Comparison of ENCODE assay signal across 16 cellular contexts in genomic region chr2:147782521-147782920, GRCh38.
DNase-seq lines count a peak whose midpoint lies in the region; ATAC-seq and TF ChIP-seq lines count a peak whose summit lies in the region.
"Had no signal": no experiment of that assay in that cellular context is flagged by ENCODE, and none has a peak within 500 bp of the region (broad histone marks: within the 10 kb centered on the region; RNA-seq: fewer than 3 reads in every experiment).

No MANE protein-coding gene starts in this region.

- no peak overlapping the region for H2AFZ ChIP-seq in HCT116 (ENCODE audit: low read depth, low read length, poor library complexity, severe bottlenecking)

- POLR2A ChIA-PET in HCT116 (lab: Charles Lee) = no interaction called here

- H3K36me3 ChIP-seq in HCT116 (ENCODE audit: control insufficient read depth in 1 of 2, insufficient read depth in 2 of 2, low read length in 2 of 2) = no peaks in the 10 kb centered on the region
- H3K36me3 ChIP-seq: pancreas, SJSA1 had no signal

- no peak overlapping the region for H3K4me3 Mint-ChIP-seq in activated T-helper 17 cell treated with anti-CD3 and anti-CD28 coated beads, Interleukin-2, amount 50 U/mL, for 72 hours
- H3K4me3 Mint-ChIP-seq: effector memory CD8-positive, alpha-beta T cell; stimulated activated naive B cell treated with anti-CD40 and anti-IgM and Interleukin-4, amounts not matched to agents 10 μg/mL and 1 μg/mL and 100 μg/mL, for 72 hours; WTC11 had no signal

- H3K4me1 Mint-ChIP-seq in activated T-helper 17 cell treated with anti-CD3 and anti-CD28 coated beads, Interleukin-2, amount 50 U/mL, for 72 hours = no peaks in the 10 kb centered on the region
- H3K4me1 Mint-ChIP-seq: stimulated activated naive B cell treated with anti-CD40 and anti-IgM and Interleukin-4, amounts not matched to agents 10 μg/mL and 1 μg/mL and 100 μg/mL, for 72 hours had no signal

- H3K9me3 Mint-ChIP-seq in activated T-helper 17 cell treated with anti-CD3 and anti-CD28 coated beads, Interleukin-2, amount 50 U/mL, for 72 hours = no peaks in the 10 kb centered on the region
- H3K9me3 Mint-ChIP-seq: effector memory CD8-positive, alpha-beta T cell; stimulated activated naive B cell treated with anti-CD40 and anti-IgM and Interleukin-4, amounts not matched to agents 10 μg/mL and 1 μg/mL and 100 μg/mL, for 72 hours; WTC11 had no signal

- no peaks in the 10 kb centered on the region for H3K27me3 ChIP-seq in HCT116 (ENCODE audit: insufficient read depth, low read length)
- H3K27me3 ChIP-seq: pancreas, SJSA1 had no signal

- TF ChIP-seq RAD21 in HCT116 (IDR thresholded peaks at IDR 0.05; ENCODE audit: low read depth) = no peak

- DNase-seq in AG08396 (ENCODE audit: low spot score) = peak; percentile 22
- no peak for DNase-seq in HCT116 (ENCODE audit: low read depth, low spot score)
- peak; percentile 5 for DNase-seq in glomerular visceral epithelial cell (ENCODE audit: extremely low spot score)
- DNase-seq in effector CD8-positive, alpha-beta T cell (lab: John Stamatoyannopoulos, UW) = no peak
- no peak for DNase-seq in Ammon's horn (ENCODE audit: low spot score)
- DNase-seq: effector memory CD8-positive, alpha-beta T cell; GF-D8; hypothalamus; pancreas; stimulated activated naive B cell treated with anti-CD40 and anti-IgM and Interleukin-4, amounts not matched to agents 10 μg/mL and 1 μg/mL and 100 μg/mL, for 72 hours had no signal

- H3K4me2 ChIP-seq in HCT116 (ENCODE audit: low read length) = no peak overlapping the region

- no peaks in the 10 kb centered on the region for H3K9me3 ChIP-seq in HCT116 (ENCODE audit: control insufficient read depth in 1 of 2, insufficient read depth in 1 of 2, low read depth in 1 of 2, low read length in 2 of 2)
- H3K9me3 ChIP-seq: pancreas, SJSA1 had no signal

- RAD21 ChIA-PET in HCT116 (lab: Charles Lee; ENCODE audit: low non-redundant PET in 1 of 2, low total read pairs in 2 of 2, uncharacterized antibody in 2 of 2, unreplicated experiment in 2 of 2) = interaction anchor here in 1 of 2 experiments (0.6 kb wide), 1 partner anchor 48 kb away, joined by 4 read pairs; no protein-coding TSS in a partner anchor

- H3K27ac Mint-ChIP-seq in activated T-helper 17 cell treated with anti-CD3 and anti-CD28 coated beads, Interleukin-2, amount 50 U/mL, for 72 hours = no peak overlapping the region
- H3K27ac Mint-ChIP-seq: effector memory CD8-positive, alpha-beta T cell; stimulated activated naive B cell treated with anti-CD40 and anti-IgM and Interleukin-4, amounts not matched to agents 10 μg/mL and 1 μg/mL and 100 μg/mL, for 72 hours; WTC11 had no signal

- intact Hi-C loops in HCT116 (cut with micrococcal nuclease) = no loop called here

- peaks cover 0 to 3% of the 10 kb centered on the region in 2 experiments; a peak in 1 of 4 replicates for H3K4me1 ChIP-seq in HCT116 (ENCODE audit: control insufficient read depth in 1 of 2, insufficient read depth in 2 of 2, low read length in 2 of 2)
- H3K4me1 ChIP-seq: pancreas, SJSA1 had no signal

- no peak overlapping the region for H3K27ac ChIP-seq in HCT116 (ENCODE audit: low read depth, low read length)
- H3K27ac ChIP-seq: C4-2B, pancreas, SJSA1 had no signal

- CTCF ChIA-PET in HCT116 (lab: Charles Lee) = no interaction called here

- no peaks in the 10 kb centered on the region for H3K36me3 Mint-ChIP-seq in activated T-helper 17 cell treated with anti-CD3 and anti-CD28 coated beads, Interleukin-2, amount 50 U/mL, for 72 hours (ENCODE audit: low read depth)
- H3K36me3 Mint-ChIP-seq: stimulated activated naive B cell treated with anti-CD40 and anti-IgM and Interleukin-4, amounts not matched to agents 10 μg/mL and 1 μg/mL and 100 μg/mL, for 72 hours; WTC11 had no signal

- no peak for TF ChIP-seq CTCF in HCT116 (IDR thresholded peaks at IDR 0.05 in 2 of 3, conservative IDR thresholded peaks at IDR 0.05 in 1 of 3; ENCODE audit: borderline replicate concordance in 1 of 3, insufficient read depth in 1 of 3, low read depth in 2 of 3, low read length in 2 of 3)

- TF ChIP-seq POLR2A in HCT116 (IDR thresholded peaks at IDR 0.05; ENCODE audit: borderline replicate concordance, extremely low read depth, insufficient read depth, insufficient read length) = no peak

- no TSS peak for BruUV-seq in HCT116 (replicated peaks; lab: Mats Ljungman, UMichigan)

- no peak overlapping the region for H3K9ac ChIP-seq in HCT116 (ENCODE audit: low read length)

- H3K4me3 ChIP-seq in HCT116 (replicated peaks in 1 of 2; ENCODE audit: low read depth in 1 of 2, low read length in 2 of 2) = no peak overlapping the region
- H3K4me3 ChIP-seq: pancreas, SJSA1 had no signal

- H3K27me3 Mint-ChIP-seq in activated T-helper 17 cell treated with anti-CD3 and anti-CD28 coated beads, Interleukin-2, amount 50 U/mL, for 72 hours = no peaks in the 10 kb centered on the region

- no peaks in the 10 kb centered on the region for H3K79me2 ChIP-seq in HCT116 (ENCODE audit: insufficient read depth, low read length)

- ATAC-seq in HCT116 (no peak), GM18909 (IDR thresholded peaks at IDR 0.05; ENCODE audit: poor library complexity, unreplicated experiment) (no peak), GM19467 (IDR thresholded peaks at IDR 0.05; ENCODE audit: unreplicated experiment) (no peak)
- ATAC-seq in activated T-helper 17 cell treated with anti-CD3 and anti-CD28 coated beads, Interleukin-2, amount 50 U/mL, for 72 hours (replicated peaks) = peak; percentile 62
- ATAC-seq: effector memory CD8-positive, alpha-beta T cell; stimulated activated naive B cell treated with anti-CD40 and anti-IgM and Interleukin-4, amounts not matched to agents 10 μg/mL and 1 μg/mL and 100 μg/mL, for 72 hours; WTC11 had no signal

- no peaks in the 10 kb centered on the region for H3K9me2 ChIP-seq in HCT116 (ENCODE audit: insufficient read depth)

- H4K20me1 ChIP-seq in HCT116 (ENCODE audit: insufficient read depth) = no peaks in the 10 kb centered on the region

TF ChIP-seq in HCT116, 20 proteins besides CTCF, POLR2A, EP300 and RAD21:
- TF ChIP-seq FOSL1 (IDR thresholded peaks at IDR 0.05; ENCODE audit: low read depth) (0 out of 2 replicates have a peak, but pooled peaks have one; percentile 6), JUND (IDR thresholded peaks at IDR 0.05) (no peak)

Comparison
In these comparisons a context has a peak if more than half of its experiments do, and no peak if none do; other contexts are left out.
1. DNase-seq: peak in AG08396 (single experiment) and glomerular visceral epithelial cell (single experiment); none in HCT116 (single experiment), effector CD8-positive, alpha-beta T cell (single experiment) and Ammon's horn (single experiment).